In genomic region chr4:89997171-89997704, GRCh38 we compare ENCODE assay signal across 29 cellular contexts.
"Had no signal": no experiment of that assay in that cellular context is flagged by ENCODE, and none has a peak within 500 bp of the region (broad histone marks: within the 10 kb centered on the region; RNA-seq: fewer than 3 reads in every experiment).

No MANE protein-coding gene starts in this region.

- H3K4me3 Mint-ChIP-seq: immature natural killer cell; memory B cell; naive thymus-derived CD8-positive, alpha-beta T cell; neural crest cell; stimulated activated naive B cell treated with anti-CD40 and anti-IgM and Interleukin-4, amounts not matched to agents 10 μg/mL and 1 μg/mL and 100 μg/mL, for 72 hours had no signal

- H3K27ac ChIP-seq: left lung, pancreas, prostate gland, skin epidermis, stomach, testis, thyroid gland, transverse colon, upper lobe of left lung, vagina had no signal

- H3K9me3 Mint-ChIP-seq: memory B cell; naive thymus-derived CD8-positive, alpha-beta T cell; neural crest cell; stimulated activated naive B cell treated with anti-CD40 and anti-IgM and Interleukin-4, amounts not matched to agents 10 μg/mL and 1 μg/mL and 100 μg/mL, for 72 hours had no signal

- H3K36me3 ChIP-seq: left lung, pancreas, prostate gland, stomach, thyroid gland, transverse colon, upper lobe of left lung, vagina had no signal

- H3K27me3 ChIP-seq: left lung, pancreas, stomach, testis, thyroid gland, transverse colon, upper lobe of left lung, vagina had no signal

- H3K9me3 ChIP-seq: left lung, pancreas, prostate gland, stomach, testis, thyroid gland, transverse colon, upper lobe of left lung, vagina had no signal

- ATAC-seq: left colon; left lung; naive thymus-derived CD8-positive, alpha-beta T cell; pancreas; right cardiac atrium; sciatic nerve; stimulated activated naive B cell treated with anti-CD40 and anti-IgM and Interleukin-4, amounts not matched to agents 10 μg/mL and 1 μg/mL and 100 μg/mL, for 72 hours; stimulated activated naive CD8-positive, alpha-beta T cell treated with anti-CD3 and anti-CD28 coated beads, Interleukin-15, Interleukin-2, amounts not matched to agents 100 U/mL and 50 U/mL, for 24 hours had no signal

- H3K36me3 Mint-ChIP-seq: immature natural killer cell; memory B cell; naive thymus-derived CD8-positive, alpha-beta T cell; stimulated activated naive B cell treated with anti-CD40 and anti-IgM and Interleukin-4, amounts not matched to agents 10 μg/mL and 1 μg/mL and 100 μg/mL, for 72 hours had no signal

- DNase-seq: hypothalamus; immature natural killer cell; kidney; left colon; left lung; naive thymus-derived CD8-positive, alpha-beta T cell; nucleus accumbens; pancreas; posterior cingulate gyrus; retina; right cardiac atrium; stimulated activated CD4-positive, alpha-beta T cell treated with anti-CD3 and anti-CD28 coated beads, Interleukin-12 subunit alpha, Interleukin-12 subunit beta, amount 100 ng/mL, for 4 hours; stimulated activated CD4-positive, alpha-beta T cell treated with anti-CD3 and anti-CD28 coated beads, Interleukin-15, amount 100 ng/mL, for 24 hours; stimulated activated CD4-positive, alpha-beta T cell treated with anti-CD3 and anti-CD28 coated beads, Interleukin-2, amount 100 ng/mL, for 24 hours; stimulated activated CD4-positive, alpha-beta T cell treated with anti-CD3 and anti-CD28 coated beads, Interleukin-4, amount 100 ng/mL, for 1 hour; stimulated activated naive B cell treated with anti-CD40 and anti-IgM and Interleukin-4, amounts not matched to agents 10 μg/mL and 1 μg/mL and 100 μg/mL, for 72 hours; stimulated activated naive CD8-positive, alpha-beta T cell treated with anti-CD3 and anti-CD28 coated beads, Interleukin-15, Interleukin-2, amounts not matched to agents 100 U/mL and 50 U/mL, for 24 hours; stomach; testis; thyroid gland; transverse colon; upper lobe of left lung had no signal

- H3K4me1 ChIP-seq: left lung, prostate gland, testis, thyroid gland, upper lobe of left lung, vagina had no signal

- H3K4me3 ChIP-seq: left lung, lung, pancreas, prostate gland, skin epidermis, stomach, testis, thyroid gland, transverse colon, upper lobe of left lung, vagina had no signal

- H3K4me1 Mint-ChIP-seq: immature natural killer cell; naive thymus-derived CD8-positive, alpha-beta T cell had no signal

- H3K27ac Mint-ChIP-seq: immature natural killer cell; memory B cell; naive thymus-derived CD8-positive, alpha-beta T cell; stimulated activated naive B cell treated with anti-CD40 and anti-IgM and Interleukin-4, amounts not matched to agents 10 μg/mL and 1 μg/mL and 100 μg/mL, for 72 hours had no signal
